In the genomic region with DNA sequence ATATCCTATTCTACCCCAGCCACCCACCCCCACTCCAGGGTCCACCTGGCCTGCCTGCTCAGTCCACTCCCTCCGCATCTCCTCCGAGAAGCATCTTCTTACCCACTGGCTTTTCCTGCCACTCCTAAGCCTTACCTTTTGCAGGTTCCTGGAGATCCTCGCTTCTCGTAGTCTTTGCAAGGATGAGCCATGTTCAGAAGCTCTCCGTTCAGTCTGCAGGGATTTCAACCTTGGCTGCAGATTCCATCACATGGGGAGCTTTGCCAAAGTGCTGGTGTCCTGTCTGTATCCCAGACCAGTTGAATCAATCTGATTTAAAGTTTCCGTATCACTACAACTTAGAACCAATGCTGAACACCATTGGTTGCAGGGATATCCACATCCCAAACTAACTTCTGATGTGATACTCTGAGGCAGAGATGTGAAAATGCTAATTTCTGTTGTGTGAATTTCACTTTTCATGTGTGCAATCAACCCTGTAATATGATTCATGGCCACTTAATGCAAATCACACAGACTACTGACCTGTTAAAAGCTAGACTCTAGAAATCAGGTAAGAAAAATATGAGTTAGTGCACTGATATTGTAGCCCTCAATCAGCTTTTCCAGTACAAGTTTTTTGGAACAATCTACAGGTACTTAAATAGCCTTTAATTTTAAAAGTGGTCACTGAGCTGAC, we compare ENCODE assay signal across 1 cellular context.
TF ChIP-seq lines count a peak whose summit lies in the region.

No MANE protein-coding gene starts in this region.

TF ChIP-seq in GM23338, 12 proteins besides CTCF, POLR2A, EP300 and RAD21 (continued from another document):
- TF ChIP-seq, protein P1, sequence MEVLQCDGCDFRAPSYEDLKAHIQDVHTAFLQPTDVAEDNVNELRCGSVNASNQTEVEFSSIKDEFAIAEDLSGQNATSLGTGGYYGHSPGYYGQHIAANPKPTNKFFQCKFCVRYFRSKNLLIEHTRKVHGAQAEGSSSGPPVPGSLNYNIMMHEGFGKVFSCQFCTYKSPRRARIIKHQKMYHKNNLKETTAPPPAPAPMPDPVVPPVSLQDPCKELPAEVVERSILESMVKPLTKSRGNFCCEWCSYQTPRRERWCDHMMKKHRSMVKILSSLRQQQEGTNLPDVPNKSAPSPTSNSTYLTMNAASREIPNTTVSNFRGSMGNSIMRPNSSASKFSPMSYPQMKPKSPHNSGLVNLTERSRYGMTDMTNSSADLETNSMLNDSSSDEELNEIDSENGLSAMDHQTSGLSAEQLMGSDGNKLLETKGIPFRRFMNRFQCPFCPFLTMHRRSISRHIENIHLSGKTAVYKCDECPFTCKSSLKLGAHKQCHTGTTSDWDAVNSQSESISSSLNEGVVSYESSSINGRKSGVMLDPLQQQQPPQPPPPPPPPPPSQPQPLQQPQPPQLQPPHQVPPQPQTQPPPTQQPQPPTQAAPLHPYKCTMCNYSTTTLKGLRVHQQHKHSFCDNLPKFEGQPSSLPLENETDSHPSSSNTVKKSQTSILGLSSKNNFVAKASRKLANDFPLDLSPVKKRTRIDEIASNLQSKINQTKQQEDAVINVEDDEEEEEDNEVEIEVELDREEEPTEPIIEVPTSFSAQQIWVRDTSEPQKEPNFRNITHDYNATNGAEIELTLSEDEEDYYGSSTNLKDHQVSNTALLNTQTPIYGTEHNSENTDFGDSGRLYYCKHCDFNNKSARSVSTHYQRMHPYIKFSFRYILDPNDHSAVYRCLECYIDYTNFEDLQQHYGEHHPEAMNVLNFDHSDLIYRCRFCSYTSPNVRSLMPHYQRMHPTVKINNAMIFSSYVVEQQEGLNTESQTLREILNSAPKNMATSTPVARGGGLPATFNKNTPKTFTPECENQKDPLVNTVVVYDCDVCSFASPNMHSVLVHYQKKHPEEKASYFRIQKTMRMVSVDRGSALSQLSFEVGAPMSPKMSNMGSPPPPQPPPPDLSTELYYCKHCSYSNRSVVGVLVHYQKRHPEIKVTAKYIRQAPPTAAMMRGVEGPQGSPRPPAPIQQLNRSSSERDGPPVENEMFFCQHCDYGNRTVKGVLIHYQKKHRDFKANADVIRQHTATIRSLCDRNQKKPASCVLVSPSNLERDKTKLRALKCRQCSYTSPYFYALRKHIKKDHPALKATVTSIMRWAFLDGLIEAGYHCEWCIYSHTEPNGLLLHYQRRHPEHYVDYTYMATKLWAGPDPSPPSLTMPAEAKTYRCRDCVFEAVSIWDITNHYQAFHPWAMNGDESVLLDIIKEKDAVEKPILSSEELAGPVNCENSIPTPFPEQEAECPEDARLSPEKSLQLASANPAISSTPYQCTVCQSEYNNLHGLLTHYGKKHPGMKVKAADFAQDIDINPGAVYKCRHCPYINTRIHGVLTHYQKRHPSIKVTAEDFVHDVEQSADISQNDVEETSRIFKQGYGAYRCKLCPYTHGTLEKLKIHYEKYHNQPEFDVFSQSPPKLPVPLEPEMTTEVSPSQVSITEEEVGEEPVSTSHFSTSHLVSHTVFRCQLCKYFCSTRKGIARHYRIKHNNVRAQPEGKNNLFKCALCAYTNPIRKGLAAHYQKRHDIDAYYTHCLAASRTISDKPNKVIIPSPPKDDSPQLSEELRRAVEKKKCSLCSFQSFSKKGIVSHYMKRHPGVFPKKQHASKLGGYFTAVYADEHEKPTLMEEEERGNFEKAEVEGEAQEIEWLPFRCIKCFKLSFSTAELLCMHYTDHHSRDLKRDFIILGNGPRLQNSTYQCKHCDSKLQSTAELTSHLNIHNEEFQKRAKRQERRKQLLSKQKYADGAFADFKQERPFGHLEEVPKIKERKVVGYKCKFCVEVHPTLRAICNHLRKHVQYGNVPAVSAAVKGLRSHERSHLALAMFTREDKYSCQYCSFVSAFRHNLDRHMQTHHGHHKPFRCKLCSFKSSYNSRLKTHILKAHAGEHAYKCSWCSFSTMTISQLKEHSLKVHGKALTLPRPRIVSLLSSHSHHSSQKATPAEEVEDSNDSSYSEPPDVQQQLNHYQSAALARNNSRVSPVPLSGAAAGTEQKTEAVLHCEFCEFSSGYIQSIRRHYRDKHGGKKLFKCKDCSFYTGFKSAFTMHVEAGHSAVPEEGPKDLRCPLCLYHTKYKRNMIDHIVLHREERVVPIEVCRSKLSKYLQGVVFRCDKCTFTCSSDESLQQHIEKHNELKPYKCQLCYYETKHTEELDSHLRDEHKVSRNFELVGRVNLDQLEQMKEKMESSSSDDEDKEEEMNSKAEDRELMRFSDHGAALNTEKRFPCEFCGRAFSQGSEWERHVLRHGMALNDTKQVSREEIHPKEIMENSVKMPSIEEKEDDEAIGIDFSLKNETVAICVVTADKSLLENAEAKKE (CRISPR knock-in tag; IDR thresholded peaks at IDR 0.05): no peak
- TF ChIP-seq, protein P2, sequence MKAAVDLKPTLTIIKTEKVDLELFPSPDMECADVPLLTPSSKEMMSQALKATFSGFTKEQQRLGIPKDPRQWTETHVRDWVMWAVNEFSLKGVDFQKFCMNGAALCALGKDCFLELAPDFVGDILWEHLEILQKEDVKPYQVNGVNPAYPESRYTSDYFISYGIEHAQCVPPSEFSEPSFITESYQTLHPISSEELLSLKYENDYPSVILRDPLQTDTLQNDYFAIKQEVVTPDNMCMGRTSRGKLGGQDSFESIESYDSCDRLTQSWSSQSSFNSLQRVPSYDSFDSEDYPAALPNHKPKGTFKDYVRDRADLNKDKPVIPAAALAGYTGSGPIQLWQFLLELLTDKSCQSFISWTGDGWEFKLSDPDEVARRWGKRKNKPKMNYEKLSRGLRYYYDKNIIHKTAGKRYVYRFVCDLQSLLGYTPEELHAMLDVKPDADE (IDR thresholded peaks at IDR 0.05): no peak
- TF ChIP-seq, protein P3, sequence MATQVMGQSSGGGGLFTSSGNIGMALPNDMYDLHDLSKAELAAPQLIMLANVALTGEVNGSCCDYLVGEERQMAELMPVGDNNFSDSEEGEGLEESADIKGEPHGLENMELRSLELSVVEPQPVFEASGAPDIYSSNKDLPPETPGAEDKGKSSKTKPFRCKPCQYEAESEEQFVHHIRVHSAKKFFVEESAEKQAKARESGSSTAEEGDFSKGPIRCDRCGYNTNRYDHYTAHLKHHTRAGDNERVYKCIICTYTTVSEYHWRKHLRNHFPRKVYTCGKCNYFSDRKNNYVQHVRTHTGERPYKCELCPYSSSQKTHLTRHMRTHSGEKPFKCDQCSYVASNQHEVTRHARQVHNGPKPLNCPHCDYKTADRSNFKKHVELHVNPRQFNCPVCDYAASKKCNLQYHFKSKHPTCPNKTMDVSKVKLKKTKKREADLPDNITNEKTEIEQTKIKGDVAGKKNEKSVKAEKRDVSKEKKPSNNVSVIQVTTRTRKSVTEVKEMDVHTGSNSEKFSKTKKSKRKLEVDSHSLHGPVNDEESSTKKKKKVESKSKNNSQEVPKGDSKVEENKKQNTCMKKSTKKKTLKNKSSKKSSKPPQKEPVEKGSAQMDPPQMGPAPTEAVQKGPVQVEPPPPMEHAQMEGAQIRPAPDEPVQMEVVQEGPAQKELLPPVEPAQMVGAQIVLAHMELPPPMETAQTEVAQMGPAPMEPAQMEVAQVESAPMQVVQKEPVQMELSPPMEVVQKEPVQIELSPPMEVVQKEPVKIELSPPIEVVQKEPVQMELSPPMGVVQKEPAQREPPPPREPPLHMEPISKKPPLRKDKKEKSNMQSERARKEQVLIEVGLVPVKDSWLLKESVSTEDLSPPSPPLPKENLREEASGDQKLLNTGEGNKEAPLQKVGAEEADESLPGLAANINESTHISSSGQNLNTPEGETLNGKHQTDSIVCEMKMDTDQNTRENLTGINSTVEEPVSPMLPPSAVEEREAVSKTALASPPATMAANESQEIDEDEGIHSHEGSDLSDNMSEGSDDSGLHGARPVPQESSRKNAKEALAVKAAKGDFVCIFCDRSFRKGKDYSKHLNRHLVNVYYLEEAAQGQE (IDR thresholded peaks at IDR 0.05; ENCODE audit: unreplicated experiment): no peak
- TF ChIP-seq CREB1 (CRISPR knock-in tag; IDR thresholded peaks at IDR 0.05; ENCODE audit: low read depth) (no peak), NANOG (IDR thresholded peaks at IDR 0.05; ENCODE audit: borderline replicate concordance) (no peak), STAT1 (IDR thresholded peaks at IDR 0.05; ENCODE audit: unreplicated experiment) (no peak)
